ENCODE assay signal across 8 cellular contexts in genomic region chr18:54983041-54983686, GRCh38. TPM values are rescaled to one million over a fixed set of nuclear protein-coding genes. Genes with fewer than 3 reads are reported as not detected.
DNase-seq lines count a peak whose midpoint lies in the region; ATAC-seq and TF ChIP-seq lines count a peak whose summit lies in the region.

No MANE protein-coding gene starts in this region.

- no peaks in the 10 kb centered on the region for H3K9me3 Mint-ChIP-seq in activated CD4-positive, alpha-beta T cell treated with anti-CD3 and anti-CD28 coated beads for 36 hours (ENCODE audit: low read depth)
- peaks cover 6% of the 10 kb centered on the region for H3K9me3 Mint-ChIP-seq in progenitor cell of endocrine pancreas (ENCODE audit: low read depth)

- peak; percentile 60 for TF ChIP-seq CTCF in SU-DHL-6 (IDR thresholded peaks at IDR 0.05; ENCODE audit: insufficient read depth, low read length, poor library complexity, severe bottlenecking)
- peak; percentile 49 for TF ChIP-seq CTCF in foreskin fibroblast (IDR thresholded peaks at IDR 0.05; ENCODE audit: low read depth, low read length)
- peak; percentile 75 for TF ChIP-seq CTCF in progenitor cell of endocrine pancreas (IDR thresholded peaks at IDR 0.05; ENCODE audit: unreplicated experiment)

- H3K36me3 Mint-ChIP-seq in activated CD4-positive, alpha-beta T cell treated with anti-CD3 and anti-CD28 coated beads for 36 hours (ENCODE audit: low read depth), result no peaks in the 10 kb centered on the region
- H3K36me3 Mint-ChIP-seq in progenitor cell of endocrine pancreas (ENCODE audit: insufficient read depth), result no peaks in the 10 kb centered on the region

- no peak overlapping the region for H3K27ac Mint-ChIP-seq in activated CD4-positive, alpha-beta T cell treated with anti-CD3 and anti-CD28 coated beads for 36 hours
- no peak overlapping the region for H3K27ac Mint-ChIP-seq in progenitor cell of endocrine pancreas

- no peaks in the 10 kb centered on the region for H3K36me3 ChIP-seq in SU-DHL-6 (ENCODE audit: low read length)

- no peaks in the 10 kb centered on the region for H3K9me3 ChIP-seq in SU-DHL-6 (ENCODE audit: insufficient read depth, low read length)

- H4K20me1 ChIP-seq in SU-DHL-6 (ENCODE audit: low read depth, low read length), result no peaks in the 10 kb centered on the region

- no peak overlapping the region for H3K9ac ChIP-seq in SU-DHL-6 (ENCODE audit: low read length)

- H2AFZ ChIP-seq in SU-DHL-6 (ENCODE audit: low read depth, low read length, severe bottlenecking), result no peak overlapping the region

- no peaks in the 10 kb centered on the region for H3K9me2 ChIP-seq in SU-DHL-6 (replicated peaks; ENCODE audit: insufficient read depth, low read length)

- H3F3A ChIP-seq in SU-DHL-6 (ENCODE audit: insufficient read depth), result no peaks in the 10 kb centered on the region

- no peak overlapping the region for H3K27ac ChIP-seq in SU-DHL-6 (ENCODE audit: low read depth, low read length)

- intact Hi-C loops in activated CD4-positive, alpha-beta T cell treated with anti-CD3 and anti-CD28 coated beads for 36 hours (cut with DNase I, micrococcal nuclease), result loop anchor here (1.0 to 5.0 kb wide), 6 partner anchors 36 to 590 kb away; no protein-coding TSS in a partner anchor

- no peak for DNase-seq in activated CD4-positive, alpha-beta T cell treated with anti-CD3 and anti-CD28 coated beads for 36 hours
- no peak for DNase-seq in activated CD4-positive, alpha-beta T cell treated with anti-CD3 and anti-CD28 coated beads for 4 hours
- DNase-seq in HCEC 1CT (peak; percentile 76), NAMALWA (ENCODE audit: low spot score) (peak; percentile 83), foreskin fibroblast (peak; percentile 44 to 79), progenitor cell of endocrine pancreas (ENCODE audit: low spot score, unreplicated experiment) (no peak), T-helper 9 cell (no peak)

- CTCF ChIA-PET in activated CD4-positive, alpha-beta T cell treated with anti-CD3 and anti-CD28 coated beads for 36 hours (lab: Charles Lee), result interaction anchor here (0.6 to 1.9 kb wide), 22 partner anchors 8 to 591 kb away, joined by 3 to 10 read pairs (median 4); partner anchors contain the start of gene RAB27B

- no peaks in the 10 kb centered on the region for H3K4me1 Mint-ChIP-seq in activated CD4-positive, alpha-beta T cell treated with anti-CD3 and anti-CD28 coated beads for 36 hours
- peaks cover 8% of the 10 kb centered on the region for H3K4me1 Mint-ChIP-seq in progenitor cell of endocrine pancreas (ENCODE audit: low read depth)

- no peaks in the 10 kb centered on the region for H3K27me3 ChIP-seq in SU-DHL-6 (ENCODE audit: low read length)

- ATAC-seq in activated CD4-positive, alpha-beta T cell treated with anti-CD3 and anti-CD28 coated beads for 36 hours, result peak; percentile 66

- no peak overlapping the region for H3K4me2 ChIP-seq in SU-DHL-6 (ENCODE audit: low read depth, low read length, poor library complexity, severe bottlenecking)

- no peaks in the 10 kb centered on the region for H3K79me2 ChIP-seq in SU-DHL-6 (ENCODE audit: insufficient read depth, low read length)

- peaks cover 2% of the 10 kb centered on the region for H3K27me3 Mint-ChIP-seq in activated CD4-positive, alpha-beta T cell treated with anti-CD3 and anti-CD28 coated beads for 36 hours
- H3K27me3 Mint-ChIP-seq in progenitor cell of endocrine pancreas, result peaks cover 3% of the 10 kb centered on the region

- POLR2A ChIA-PET in activated CD4-positive, alpha-beta T cell treated with anti-CD3 and anti-CD28 coated beads for 36 hours (lab: Charles Lee), result no interaction called here

- H3K4me3 ChIP-seq in SU-DHL-6 (ENCODE audit: insufficient read depth, low read length, poor library complexity, severe bottlenecking) (no peak overlapping the region), foreskin fibroblast (ENCODE audit: low read depth in 1 of 2, low read length in 2 of 2) (no peak overlapping the region)

- no peak overlapping the region for H3K4me3 Mint-ChIP-seq in activated CD4-positive, alpha-beta T cell treated with anti-CD3 and anti-CD28 coated beads for 36 hours
- H3K4me3 Mint-ChIP-seq in progenitor cell of endocrine pancreas (ENCODE audit: low read depth), result no peak overlapping the region

RNA-seq across cellular contexts. Expression of gene CCDC68, which starts 23.9 kb away (rescaled TPM):
- not detected for total RNA-seq in activated CD4-positive, alpha-beta T cell treated with anti-CD3 and anti-CD28 coated beads for 36 hours
- total RNA-seq in progenitor cell of endocrine pancreas, result 2.2 and 2.9 TPM in 2 replicates

Comparison
In these comparisons a context has a peak if more than half of its experiments do, and no peak if none do; other contexts are left out.
1. DNase-seq: peak in HCEC 1CT (single experiment), NAMALWA (single experiment) and foreskin fibroblast (2 of 2); none in activated CD4-positive, alpha-beta T cell treated with anti-CD3 and anti-CD28 coated beads for 36 hours (single experiment), activated CD4-positive, alpha-beta T cell treated with anti-CD3 and anti-CD28 coated beads for 4 hours (0 of 2), progenitor cell of endocrine pancreas (single experiment) and T-helper 9 cell (single experiment).
2. Peak in every context shown above with its lines, with median percentiles within 50 percentile points of each other: CTCF ChIP-seq.